ENCODE assay signal across 1 cellular context in genomic region chr13:112606125-112607001, GRCh38.
A peak's percentile ranks its signal among the peaks of the same experiment; 100 is the strongest.
TF ChIP-seq lines count a peak whose summit lies in the region.

No MANE protein-coding gene starts in this region.

TF ChIP-seq in HepG2, 621 proteins besides CTCF, POLR2A, EP300 and RAD21 (continued from another document and continues in another):
- TF ChIP-seq FUBP1 (CRISPR knock-in tag; IDR thresholded peaks at IDR 0.05; ENCODE audit: borderline replicate concordance) (no peak), BRF2 (CRISPR knock-in tag; IDR thresholded peaks at IDR 0.05) (no peak), RXRB (CRISPR knock-in tag; IDR thresholded peaks at IDR 0.05; ENCODE audit: borderline replicate concordance) (peak; percentile 9; the same call in 1 of the 2 replicates), ZSCAN5A (CRISPR knock-in tag; IDR thresholded peaks at IDR 0.05; ENCODE audit: borderline replicate concordance) (no peak; the same call in 1 of the 2 replicates), MAZ (IDR thresholded peaks at IDR 0.05; ENCODE audit: borderline replicate concordance, low read depth, low read length) (peak; percentile 49; the same call in 1 of the 2 replicates), MAZ (CRISPR knock-in tag; IDR thresholded peaks at IDR 0.05; ENCODE audit: low read depth) (peak; percentile 24; the same call in 1 of the 2 replicates), DRAP1 (CRISPR knock-in tag; IDR thresholded peaks at IDR 0.05) (no peak; the same call in 1 of the 2 replicates), MTF2 (CRISPR knock-in tag; IDR thresholded peaks at IDR 0.05; ENCODE audit: borderline replicate concordance) (peak; percentile 97; the same call in 1 of the 2 replicates), ZNF691 (CRISPR knock-in tag; IDR thresholded peaks at IDR 0.05; ENCODE audit: borderline replicate concordance, low read depth) (no peak), ZNF687 (CRISPR knock-in tag; IDR thresholded peaks at IDR 0.05) (peak; percentile 72), ZNF768 (CRISPR knock-in tag; IDR thresholded peaks at IDR 0.05) (peak; percentile 52; the same call in 1 of the 2 replicates), EED (CRISPR knock-in tag; IDR thresholded peaks at IDR 0.05) (no peak), ZNF883 (CRISPR knock-in tag; IDR thresholded peaks at IDR 0.05; ENCODE audit: not compliant biosample characterization) (no peak), THAP8 (CRISPR knock-in tag; IDR thresholded peaks at IDR 0.05; ENCODE audit: borderline replicate concordance) (no peak), ZNF142 (CRISPR knock-in tag; IDR thresholded peaks at IDR 0.05) (no peak), NFRKB (IDR thresholded peaks at IDR 0.05) (no peak), ZNF264 (CRISPR knock-in tag; IDR thresholded peaks at IDR 0.05) (no peak), XRCC5 (optimal IDR thresholded peaks at IDR 0.05; ENCODE audit: low read length) (peak; percentile 96), GPN1 (CRISPR knock-in tag; IDR thresholded peaks at IDR 0.05; ENCODE audit: borderline replicate concordance) (no peak), ELF1 (CRISPR knock-in tag; IDR thresholded peaks at IDR 0.05) (no peak), MIER3 (CRISPR knock-in tag; IDR thresholded peaks at IDR 0.05; ENCODE audit: borderline replicate concordance) (no peak), ZNF547 (CRISPR knock-in tag; IDR thresholded peaks at IDR 0.05) (peak; percentile 19; the same call in 1 of the 2 replicates), STAG1 (CRISPR knock-in tag; IDR thresholded peaks at IDR 0.05) (peak; percentile 91), TGIF2 (CRISPR knock-in tag; IDR thresholded peaks at IDR 0.05) (no peak), ZNF614 (CRISPR knock-in tag; IDR thresholded peaks at IDR 0.05; ENCODE audit: borderline replicate concordance) (no peak), ZBTB10 (CRISPR knock-in tag; IDR thresholded peaks at IDR 0.05; ENCODE audit: borderline replicate concordance) (no peak), ZNF652 (CRISPR knock-in tag; IDR thresholded peaks at IDR 0.05; ENCODE audit: borderline replicate concordance, low read depth) (no peak), ZNF749 (CRISPR knock-in tag; IDR thresholded peaks at IDR 0.05; ENCODE audit: borderline replicate concordance) (no peak), ZNF800 (CRISPR knock-in tag; IDR thresholded peaks at IDR 0.05) (no peak), GZF1 (CRISPR knock-in tag; IDR thresholded peaks at IDR 0.05) (no peak)
